ENCODE assay signal across 8 cellular contexts in genomic region chr18:9916067-9916684, GRCh38. TPM values are rescaled to one million over a fixed set of nuclear protein-coding genes. Genes with fewer than 3 reads are reported as not detected.
DNase-seq lines count a peak whose midpoint lies in the region; ATAC-seq and TF ChIP-seq lines count a peak whose summit lies in the region.

No MANE protein-coding gene starts in this region.

- ATAC-seq in natural killer cell treated with Interleukin-12 subunit alpha and Interleukin-12 subunit beta and Interleukin-15 and Interleukin-18, amount 100 ng/mL, for 72 hours: no peak
- ATAC-seq in left colon: no peak

- H3K27ac Mint-ChIP-seq in CD14-positive monocyte: peak overlapping the region; percentile 84 to 93 (median 92)
- peak overlapping the region; percentile 81 to 89 for H3K27ac Mint-ChIP-seq in natural killer cell treated with Interleukin-12 subunit alpha and Interleukin-12 subunit beta and Interleukin-15 and Interleukin-18, amount 100 ng/mL, for 72 hours

- peaks cover 7% of the 10 kb centered on the region for H3K4me1 ChIP-seq in colonic mucosa

- H3K9me3 Mint-ChIP-seq in CD14-positive monocyte: peaks cover 0 to 6% (median 0%) of the 10 kb centered on the region in 7 donors
- no peaks in the 10 kb centered on the region for H3K9me3 Mint-ChIP-seq in natural killer cell treated with Interleukin-12 subunit alpha and Interleukin-12 subunit beta and Interleukin-15 and Interleukin-18, amount 100 ng/mL, for 72 hours

- peaks cover 25% of the 10 kb centered on the region for H3K4me1 Mint-ChIP-seq in CD14-positive monocyte
- H3K4me1 Mint-ChIP-seq in natural killer cell treated with Interleukin-12 subunit alpha and Interleukin-12 subunit beta and Interleukin-15 and Interleukin-18, amount 100 ng/mL, for 72 hours (ENCODE audit: low read depth in 2 of 2): peaks cover 16 to 26% of the 10 kb centered on the region in 2 donors

- peak overlapping the region; percentile 98 for H3K27ac ChIP-seq in colonic mucosa

- H3K36me3 ChIP-seq in colonic mucosa: no peaks in the 10 kb centered on the region

- no peaks in the 10 kb centered on the region for H3K27me3 ChIP-seq in colonic mucosa

- no peaks in the 10 kb centered on the region for H3K27me3 Mint-ChIP-seq in CD14-positive monocyte (ENCODE audit: low read depth in 3 of 3)
- no peaks in the 10 kb centered on the region for H3K27me3 Mint-ChIP-seq in natural killer cell treated with Interleukin-12 subunit alpha and Interleukin-12 subunit beta and Interleukin-15 and Interleukin-18, amount 100 ng/mL, for 72 hours

- TF ChIP-seq CTCF in CD14-positive monocyte (IDR thresholded peaks at IDR 0.05): no peak
- no peak for TF ChIP-seq CTCF in colonic mucosa (IDR thresholded peaks at IDR 0.05)

- intact Hi-C loops in CD14-positive monocyte (cut with micrococcal nuclease): loop anchor here (10.0 kb wide), 1 partner anchor 211 kb away; the partner anchor contains the start of gene RAB31 (in 2 of the 2)
- intact Hi-C loops in colonic mucosa (cut with DNase I): no loop called here
- intact Hi-C loops in left colon (cut with DNase I, micrococcal nuclease): no loop called here

- H3K9ac ChIP-seq in colonic mucosa (ENCODE audit: low read depth in 2 of 2, low read length in 2 of 2): peak overlapping the region in 1 of 2 donors; percentile 88

- no peak overlapping the region for H3K4me3 ChIP-seq in colonic mucosa

- DNase-seq in CD14-positive monocyte (ENCODE audit: low spot score): no peak
- DNase-seq in M059J (ENCODE audit: low read depth): peak; percentile 44
- no peak for DNase-seq in colonic mucosa
- DNase-seq in natural killer cell treated with Interleukin-12 subunit alpha and Interleukin-12 subunit beta and Interleukin-15 and Interleukin-18, amount 100 ng/mL, for 72 hours (ENCODE audit: low spot score): no peak
- DNase-seq in left colon: no peak
- DNase-seq in NCI-H1092 treated with DMSO at 0.1 percent for 48 hours (lab: John Stamatoyannopoulos, UW): no peak
- no peak for DNase-seq in effector CD8-positive, alpha-beta T cell (lab: John Stamatoyannopoulos, UW)
- no peak for DNase-seq in stimulated activated naive CD4-positive, alpha-beta T cell treated with Interleukin-2 at 50 U/mL for 16 hours (lab: John Stamatoyannopoulos, UW)

- no peaks in the 10 kb centered on the region for H3K36me3 Mint-ChIP-seq in CD14-positive monocyte
- no peaks in the 10 kb centered on the region for H3K36me3 Mint-ChIP-seq in natural killer cell treated with Interleukin-12 subunit alpha and Interleukin-12 subunit beta and Interleukin-15 and Interleukin-18, amount 100 ng/mL, for 72 hours

- H3K4me3 Mint-ChIP-seq in CD14-positive monocyte: peak overlapping the region; percentile 83 to 90
- peak overlapping the region; percentile 95 for H3K4me3 Mint-ChIP-seq in natural killer cell treated with Interleukin-12 subunit alpha and Interleukin-12 subunit beta and Interleukin-15 and Interleukin-18, amount 100 ng/mL, for 72 hours

- no peaks in the 10 kb centered on the region for H3K9me3 ChIP-seq in colonic mucosa

RNA-seq across cellular contexts. Expression of gene VAPA, which starts 2.4 kb away (rescaled TPM):
- 100 to 1,000 TPM; 334 to 393 TPM for polyA plus RNA-seq in CD14-positive monocyte
- total RNA-seq in M059J (2014; rRNA removed; shearing (Covaris generic)): 364 and 425 TPM in 2 replicates
- total RNA-seq in colonic mucosa: 100 to 1,000 TPM; 224 to 295 TPM
- total RNA-seq in natural killer cell treated with Interleukin-12 subunit alpha and Interleukin-12 subunit beta and Interleukin-15 and Interleukin-18, amount 100 ng/mL, for 72 hours: 100 to 1,000 TPM; 146 to 153 TPM
- total RNA-seq in left colon: 100 to 1,000 TPM; 242 to 274 TPM

RNA-seq across cellular contexts. Expression of gene TXNDC2, which starts 30.4 kb away (rescaled TPM):
- polyA plus RNA-seq in CD14-positive monocyte: under 1 TPM in 1 of 2 donors, not detected in 1; 0.10 TPM
- 0.44 and 1.6 TPM in 2 replicates for total RNA-seq in M059J (2014; rRNA removed; shearing (Covaris generic))
- total RNA-seq in colonic mucosa (not detected), left colon (not detected)
- total RNA-seq in natural killer cell treated with Interleukin-12 subunit alpha and Interleukin-12 subunit beta and Interleukin-15 and Interleukin-18, amount 100 ng/mL, for 72 hours: not detected

Comparison
In these comparisons a context has a peak if more than half of its experiments do, and no peak if none do; other contexts are left out.
1. intact Hi-C loops: an anchor here in CD14-positive monocyte (10.0 kb wide); none called in colonic mucosa and left colon.